Comparison of ENCODE assay signal across 1 cellular context in the genomic region with DNA sequence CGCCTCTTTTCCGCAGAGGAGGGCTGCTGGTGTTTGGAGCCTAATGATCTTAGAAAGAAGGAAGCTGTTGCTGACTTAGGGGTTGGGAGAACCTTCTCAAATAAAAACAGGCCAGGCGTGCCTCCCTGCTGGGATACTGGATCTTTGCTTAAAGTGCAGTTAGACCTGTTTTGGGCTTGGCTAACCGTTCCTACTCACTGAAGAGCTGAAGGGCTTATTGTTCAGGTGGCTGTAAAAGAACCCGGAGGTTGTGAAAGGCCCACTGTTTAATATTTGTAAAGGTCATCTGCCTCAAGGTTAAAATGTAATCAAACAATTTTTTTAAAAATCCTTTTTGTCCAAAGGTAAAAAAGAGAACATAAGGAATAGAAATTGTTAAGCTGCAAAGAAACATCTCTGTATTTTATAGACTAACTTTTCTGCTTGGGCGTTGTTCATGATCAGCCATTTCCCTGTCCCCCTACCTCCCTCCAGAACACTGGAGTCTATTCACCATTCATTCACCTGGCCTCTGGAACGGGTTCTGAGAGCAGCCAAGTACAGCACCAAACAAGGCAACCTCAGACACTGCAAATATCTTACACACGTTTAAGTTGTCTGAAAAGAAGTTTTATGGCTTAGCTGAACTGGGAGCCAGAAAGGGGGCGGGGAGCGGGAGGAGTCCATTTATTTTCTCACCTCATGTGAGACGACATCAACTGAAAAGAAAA.
TF ChIP-seq lines count a peak whose summit lies in the region.

No MANE protein-coding gene starts in this region.

TF ChIP-seq in HepG2, 621 proteins besides CTCF, POLR2A, EP300 and RAD21 (continued from another document and continues in another):
- TF ChIP-seq ZBED4 (CRISPR knock-in tag; IDR thresholded peaks at IDR 0.05; ENCODE audit: borderline replicate concordance) (no peak), NKX3-1 (CRISPR knock-in tag; IDR thresholded peaks at IDR 0.05) (peak; percentile 82), ZNF318 (CRISPR knock-in tag; IDR thresholded peaks at IDR 0.05) (no peak), ZNF639 (CRISPR knock-in tag; conservative IDR thresholded peaks at IDR 0.05) (no peak), ZNF430 (CRISPR knock-in tag; IDR thresholded peaks at IDR 0.05) (no peak), BCL6 (CRISPR knock-in tag; IDR thresholded peaks at IDR 0.05) (peak; percentile 27; the same call in 1 of the 2 replicates), SUZ12 (IDR thresholded peaks at IDR 0.05; ENCODE audit: low read depth, low read length) (no peak), GZF1 (CRISPR knock-in tag; IDR thresholded peaks at IDR 0.05) (no peak), NFRKB (IDR thresholded peaks at IDR 0.05) (no peak), ZNF782 (CRISPR knock-in tag; IDR thresholded peaks at IDR 0.05; ENCODE audit: borderline replicate concordance) (no peak), STAT6 (CRISPR knock-in tag; IDR thresholded peaks at IDR 0.05; ENCODE audit: borderline replicate concordance) (no peak), ZKSCAN1 (IDR thresholded peaks at IDR 0.05; ENCODE audit: low read length) (no peak), AKAP8 (CRISPR knock-in tag; IDR thresholded peaks at IDR 0.05) (no peak), SPEN (CRISPR knock-in tag; IDR thresholded peaks at IDR 0.05; ENCODE audit: low read depth) (no peak), GATA4 (IDR thresholded peaks at IDR 0.05; ENCODE audit: borderline replicate concordance, low read depth) (no peak), JARID2 (CRISPR knock-in tag; IDR thresholded peaks at IDR 0.05; ENCODE audit: insufficient replicate concordance) (no peak), SKI (IDR thresholded peaks at IDR 0.05; ENCODE audit: partially characterized antibody) (no peak), TMF1 (CRISPR knock-in tag; IDR thresholded peaks at IDR 0.05; ENCODE audit: low read depth) (no peak), NFIC (IDR thresholded peaks at IDR 0.05; ENCODE audit: low read length) (peak; percentile 63), KAT8 (CRISPR knock-in tag; IDR thresholded peaks at IDR 0.05) (no peak), ZBTB38 (CRISPR knock-in tag; IDR thresholded peaks at IDR 0.05) (no peak)
- TF ChIP-seq, protein P1, sequence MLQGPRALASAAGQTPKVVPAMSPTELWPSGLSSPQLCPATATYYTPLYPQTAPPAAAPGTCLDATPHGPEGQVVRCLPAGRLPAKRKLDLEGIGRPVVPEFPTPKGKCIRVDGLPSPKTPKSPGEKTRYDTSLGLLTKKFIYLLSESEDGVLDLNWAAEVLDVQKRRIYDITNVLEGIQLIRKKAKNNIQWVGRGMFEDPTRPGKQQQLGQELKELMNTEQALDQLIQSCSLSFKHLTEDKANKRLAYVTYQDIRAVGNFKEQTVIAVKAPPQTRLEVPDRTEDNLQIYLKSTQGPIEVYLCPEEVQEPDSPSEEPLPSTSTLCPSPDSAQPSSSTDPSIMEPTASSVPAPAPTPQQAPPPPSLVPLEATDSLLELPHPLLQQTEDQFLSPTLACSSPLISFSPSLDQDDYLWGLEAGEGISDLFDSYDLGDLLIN (CRISPR knock-in tag; IDR thresholded peaks at IDR 0.05; ENCODE audit: borderline replicate concordance): no peak
- TF ChIP-seq, protein P2, sequence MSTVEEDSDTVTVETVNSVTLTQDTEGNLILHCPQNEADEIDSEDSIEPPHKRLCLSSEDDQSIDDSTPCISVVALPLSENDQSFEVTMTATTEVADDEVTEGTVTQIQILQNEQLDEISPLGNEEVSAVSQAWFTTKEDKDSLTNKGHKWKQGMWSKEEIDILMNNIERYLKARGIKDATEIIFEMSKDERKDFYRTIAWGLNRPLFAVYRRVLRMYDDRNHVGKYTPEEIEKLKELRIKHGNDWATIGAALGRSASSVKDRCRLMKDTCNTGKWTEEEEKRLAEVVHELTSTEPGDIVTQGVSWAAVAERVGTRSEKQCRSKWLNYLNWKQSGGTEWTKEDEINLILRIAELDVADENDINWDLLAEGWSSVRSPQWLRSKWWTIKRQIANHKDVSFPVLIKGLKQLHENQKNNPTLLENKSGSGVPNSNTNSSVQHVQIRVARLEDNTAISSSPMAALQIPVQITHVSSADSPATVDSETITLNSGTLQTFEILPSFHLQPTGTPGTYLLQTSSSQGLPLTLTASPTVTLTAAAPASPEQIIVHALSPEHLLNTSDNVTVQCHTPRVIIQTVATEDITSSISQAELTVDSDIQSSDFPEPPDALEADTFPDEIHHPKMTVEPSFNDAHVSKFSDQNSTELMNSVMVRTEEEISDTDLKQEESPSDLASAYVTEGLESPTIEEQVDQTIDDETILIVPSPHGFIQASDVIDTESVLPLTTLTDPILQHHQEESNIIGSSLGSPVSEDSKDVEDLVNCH (CRISPR knock-in tag; IDR thresholded peaks at IDR 0.05): no peak
- TF ChIP-seq, protein P3, sequence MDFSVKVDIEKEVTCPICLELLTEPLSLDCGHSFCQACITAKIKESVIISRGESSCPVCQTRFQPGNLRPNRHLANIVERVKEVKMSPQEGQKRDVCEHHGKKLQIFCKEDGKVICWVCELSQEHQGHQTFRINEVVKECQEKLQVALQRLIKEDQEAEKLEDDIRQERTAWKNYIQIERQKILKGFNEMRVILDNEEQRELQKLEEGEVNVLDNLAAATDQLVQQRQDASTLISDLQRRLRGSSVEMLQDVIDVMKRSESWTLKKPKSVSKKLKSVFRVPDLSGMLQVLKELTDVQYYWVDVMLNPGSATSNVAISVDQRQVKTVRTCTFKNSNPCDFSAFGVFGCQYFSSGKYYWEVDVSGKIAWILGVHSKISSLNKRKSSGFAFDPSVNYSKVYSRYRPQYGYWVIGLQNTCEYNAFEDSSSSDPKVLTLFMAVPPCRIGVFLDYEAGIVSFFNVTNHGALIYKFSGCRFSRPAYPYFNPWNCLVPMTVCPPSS (IDR thresholded peaks at IDR 0.05): no peak
- TF ChIP-seq, protein P4, sequence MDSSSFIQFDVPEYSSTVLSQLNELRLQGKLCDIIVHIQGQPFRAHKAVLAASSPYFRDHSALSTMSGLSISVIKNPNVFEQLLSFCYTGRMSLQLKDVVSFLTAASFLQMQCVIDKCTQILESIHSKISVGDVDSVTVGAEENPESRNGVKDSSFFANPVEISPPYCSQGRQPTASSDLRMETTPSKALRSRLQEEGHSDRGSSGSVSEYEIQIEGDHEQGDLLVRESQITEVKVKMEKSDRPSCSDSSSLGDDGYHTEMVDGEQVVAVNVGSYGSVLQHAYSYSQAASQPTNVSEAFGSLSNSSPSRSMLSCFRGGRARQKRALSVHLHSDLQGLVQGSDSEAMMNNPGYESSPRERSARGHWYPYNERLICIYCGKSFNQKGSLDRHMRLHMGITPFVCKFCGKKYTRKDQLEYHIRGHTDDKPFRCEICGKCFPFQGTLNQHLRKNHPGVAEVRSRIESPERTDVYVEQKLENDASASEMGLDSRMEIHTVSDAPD (CRISPR knock-in tag; IDR thresholded peaks at IDR 0.05): no peak
